Comparison of ENCODE assay signal across 8 cellular contexts in the genomic region with DNA sequence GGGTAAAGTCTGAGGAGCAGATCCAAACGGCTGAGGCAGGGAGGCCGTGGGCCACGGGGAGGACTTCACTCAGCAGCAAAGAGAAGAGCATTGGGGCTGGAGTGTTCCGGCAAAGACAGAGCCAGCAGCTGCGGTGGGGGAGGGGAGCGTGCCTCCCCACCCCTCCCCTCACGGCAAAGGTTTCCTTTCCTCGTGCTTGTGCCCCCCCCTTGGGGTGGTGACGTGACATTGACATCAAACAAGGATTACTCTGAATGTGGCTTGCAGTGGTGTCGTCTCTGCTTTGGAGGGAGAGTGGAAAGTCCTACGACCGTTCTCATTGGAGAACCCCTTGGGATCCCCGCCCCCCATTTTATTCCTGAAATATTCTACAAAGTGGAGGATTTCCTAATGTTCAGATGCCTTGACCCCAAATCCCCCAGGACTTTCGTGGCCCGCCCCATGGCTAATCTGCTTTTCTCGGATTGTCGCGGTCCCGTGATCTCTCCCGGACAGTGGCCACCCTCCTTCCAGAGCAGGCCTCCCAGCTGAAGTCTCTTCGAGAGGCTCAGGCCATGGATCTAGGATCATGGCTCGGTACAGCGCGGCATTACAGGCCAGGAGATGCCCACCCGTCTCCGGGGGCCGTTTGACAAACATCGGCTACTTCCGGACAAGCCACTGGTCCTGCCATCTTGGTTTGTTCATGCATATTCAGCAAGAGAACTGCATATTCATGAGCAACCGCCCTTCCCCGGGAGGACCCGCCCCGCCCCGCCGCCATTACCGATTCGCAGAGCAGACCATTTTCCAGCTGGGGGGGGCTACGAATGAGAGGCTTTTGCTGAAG.
A peak's percentile ranks its signal among the peaks of the same experiment; 100 is the strongest.
DNase-seq lines count a peak whose midpoint lies in the region; ATAC-seq, FAIRE-seq and TF ChIP-seq lines count a peak whose summit lies in the region.

No MANE protein-coding gene starts in this region.

- FAIRE-seq in GM19239 (lab: Jason Lieb, UNC): no peak

- ATAC-seq in HG03442 (IDR thresholded peaks at IDR 0.05; ENCODE audit: unreplicated experiment): peak; percentile 35

- peak overlapping the region; percentile 87 for H3K4me3 ChIP-seq in choroid plexus epithelial cell (ENCODE audit: low read depth, low read length)

- TF ChIP-seq CTCF in AG09319 (IDR thresholded peaks at IDR 0.05; ENCODE audit: low read depth, low read length) (no peak), choroid plexus epithelial cell (conservative IDR thresholded peaks at IDR 0.05; ENCODE audit: low read depth, low read length) (no peak)

- peak; percentile 84 for DNase-seq in AG09319 (ENCODE audit: extremely low read depth, low read depth)
- peak; percentile 67 for DNase-seq in GM19239 (ENCODE audit: insufficient read length, low spot score)
- DNase-seq in NCI-H524 (lab: John Stamatoyannopoulos, UW): peak; percentile 62 to 80
- peak; percentile 96 to 98 for DNase-seq in activated CD4-positive, alpha-beta T cell treated with anti-CD3 and anti-CD28 coated beads for 4 hours
- peak; percentile 96 for DNase-seq in choroid plexus epithelial cell (ENCODE audit: low read depth)
- peak; percentile 99 for DNase-seq in kidney glomerular epithelial cell (lab: John Stamatoyannopoulos, UW)
- peak; percentile 93 for DNase-seq in stimulated activated CD4-positive, alpha-beta T cell treated with anti-CD3 and anti-CD28 coated beads, Interleukin-15, amount 100 ng/mL, for 24 hours

Comparison
In these comparisons a context has a peak if more than half of its experiments do, and no peak if none do; other contexts are left out.
1. Peak in every context shown above with its lines: DNase-seq, ATAC-seq and H3K4me3 ChIP-seq.